Comparison of ENCODE assay signal across 17 cellular contexts in genomic region chr9:95250462-95251058, GRCh38.
A peak's percentile ranks its signal among the peaks of the same experiment; 100 is the strongest.
DNase-seq lines count a peak whose midpoint lies in the region; ATAC-seq and TF ChIP-seq lines count a peak whose summit lies in the region.
"Had no signal": no experiment of that assay in that cellular context is flagged by ENCODE, and none has a peak within 500 bp of the region (broad histone marks: within the 10 kb centered on the region; RNA-seq: fewer than 3 reads in every experiment).

No MANE protein-coding gene starts in this region.

- H2AFZ ChIP-seq in GM23338, result no peak overlapping the region

- H3K9me3 Mint-ChIP-seq in GM23338 (peaks cover 6% of the 10 kb centered on the region; the same call in 2 of the 3 replicates), glutamatergic neuron (ENCODE audit: unreplicated experiment) (no peaks in the 10 kb centered on the region)
- H3K9me3 Mint-ChIP-seq: CD8-positive, alpha-beta memory T cell had no signal

- H3K9me2 ChIP-seq in GM23338 (ENCODE audit: insufficient read depth), result no peaks in the 10 kb centered on the region

- no peak for TF ChIP-seq CTCF in GM23338 (conservative IDR thresholded peaks at IDR 0.05; ENCODE audit: low read depth in 2 of 2)
- TF ChIP-seq CTCF in glutamatergic neuron (IDR thresholded peaks at IDR 0.05; ENCODE audit: partially characterized antibody, unreplicated experiment), result no peak

- H3K27ac ChIP-seq in BLaER1, result no peak overlapping the region
- H3K27ac ChIP-seq in GM23338 (ENCODE audit: low read depth), result no peak overlapping the region
- H3K27ac ChIP-seq: skin epidermis had no signal

- H3K36me3 ChIP-seq in BLaER1 (peaks cover 24% of the 10 kb centered on the region), GM23338 (ENCODE audit: insufficient read depth) (no peaks in the 10 kb centered on the region)

- H3K4me1 Mint-ChIP-seq in GM23338, result peaks cover 11% of the 10 kb centered on the region
- peaks cover 11% of the 10 kb centered on the region for H3K4me1 Mint-ChIP-seq in glutamatergic neuron (ENCODE audit: low read depth, unreplicated experiment)
- H3K4me1 Mint-ChIP-seq: CD8-positive, alpha-beta memory T cell had no signal

- H3K36me3 Mint-ChIP-seq in GM23338 (ENCODE audit: low read depth) (peaks cover 13% of the 10 kb centered on the region), glutamatergic neuron (ENCODE audit: unreplicated experiment) (peaks cover under 1% of the 10 kb centered on the region)

- H3K4me3 ChIP-seq in BLaER1 (no peak overlapping the region), GM23338 (no peak overlapping the region)
- H3K4me3 ChIP-seq: skin epidermis had no signal

- peak; percentile 40; the same call in 2 of the 3 replicates for ATAC-seq in GM23338
- ATAC-seq in GM21717 (IDR thresholded peaks at IDR 0.05; ENCODE audit: unreplicated experiment), result no peak

- peaks cover 17% of the 10 kb centered on the region for H3K4me1 ChIP-seq in BLaER1
- H3K4me1 ChIP-seq in GM23338 (ENCODE audit: insufficient read depth), result 0 out of 2 replicates have a peak, but pooled peaks cover 5% of the 10 kb centered on the region

- H3K9me3 ChIP-seq in BLaER1, result peaks cover 12% of the 10 kb centered on the region

- H3K4me3 Mint-ChIP-seq in GM23338 (no peak overlapping the region; the same call in 2 of the 3 replicates), glutamatergic neuron (ENCODE audit: unreplicated experiment) (no peak overlapping the region)
- H3K4me3 Mint-ChIP-seq: CD8-positive, alpha-beta memory T cell had no signal

- H3K27me3 ChIP-seq in BLaER1 (no peaks in the 10 kb centered on the region), GM23338 (ENCODE audit: insufficient read depth) (no peaks in the 10 kb centered on the region)

- H3K4me2 ChIP-seq in BLaER1 (peak overlapping the region; percentile 57), GM23338 (no peak overlapping the region)

- H3F3A ChIP-seq in GM23338 (replicated peaks; ENCODE audit: low read depth), result no peaks in the 10 kb centered on the region

- 0 out of 2 replicates have a peak, but pooled peaks cover 2% of the 10 kb centered on the region for H3K79me2 ChIP-seq in GM23338 (replicated peaks; ENCODE audit: insufficient read depth)

- H3K9ac ChIP-seq in BLaER1, result no peak overlapping the region

- H3K27ac Mint-ChIP-seq in GM23338, result peak overlapping the region; percentile 3; the same call in 1 of the 2 replicates
- H3K27ac Mint-ChIP-seq in glutamatergic neuron (ENCODE audit: unreplicated experiment), result peak overlapping the region; percentile 29

- H4K20me1 ChIP-seq in BLaER1 (no peaks in the 10 kb centered on the region), GM23338 (replicated peaks; ENCODE audit: insufficient read depth) (no peaks in the 10 kb centered on the region)

- DNase-seq in GM23338 (ENCODE audit: low spot score), result no peak
- peak; percentile 86 for DNase-seq in NCI-H748 (lab: John Stamatoyannopoulos, UW; ENCODE audit: unreplicated experiment)
- no peak for DNase-seq in glutamatergic neuron
- no peak for DNase-seq in NCI-H1694 (lab: John Stamatoyannopoulos, UW)
- no peak for DNase-seq in SIG-M5 (lab: John Stamatoyannopoulos, UW)
- no peak for DNase-seq in SW 1271 (lab: John Stamatoyannopoulos, UW)
- DNase-seq: activated CD4-positive, alpha-beta T cell treated with anti-CD3 and anti-CD28 coated beads, Interleukin-2, amount 50 U/mL, for 1 hour; activated gamma-delta T cell; CD8-positive, alpha-beta memory T cell; effector memory CD4-positive, alpha-beta T cell; head of caudate nucleus; naive B cell; posterior cingulate gyrus; stimulated activated CD4-positive, alpha-beta T cell treated with anti-CD3 and anti-CD28 coated beads, Interleukin-4, amount 100 ng/mL, for 24 hours had no signal

- H3K27me3 Mint-ChIP-seq in GM23338 (ENCODE audit: insufficient read depth, low read depth, poor library complexity) (peaks cover 4% of the 10 kb centered on the region), glutamatergic neuron (ENCODE audit: unreplicated experiment) (no peaks in the 10 kb centered on the region)
- H3K27me3 Mint-ChIP-seq: CD8-positive, alpha-beta memory T cell; naive B cell had no signal

TF ChIP-seq in GM23338, 12 proteins besides CTCF, POLR2A, EP300 and RAD21 (continues in another document):
- TF ChIP-seq, protein P1, sequence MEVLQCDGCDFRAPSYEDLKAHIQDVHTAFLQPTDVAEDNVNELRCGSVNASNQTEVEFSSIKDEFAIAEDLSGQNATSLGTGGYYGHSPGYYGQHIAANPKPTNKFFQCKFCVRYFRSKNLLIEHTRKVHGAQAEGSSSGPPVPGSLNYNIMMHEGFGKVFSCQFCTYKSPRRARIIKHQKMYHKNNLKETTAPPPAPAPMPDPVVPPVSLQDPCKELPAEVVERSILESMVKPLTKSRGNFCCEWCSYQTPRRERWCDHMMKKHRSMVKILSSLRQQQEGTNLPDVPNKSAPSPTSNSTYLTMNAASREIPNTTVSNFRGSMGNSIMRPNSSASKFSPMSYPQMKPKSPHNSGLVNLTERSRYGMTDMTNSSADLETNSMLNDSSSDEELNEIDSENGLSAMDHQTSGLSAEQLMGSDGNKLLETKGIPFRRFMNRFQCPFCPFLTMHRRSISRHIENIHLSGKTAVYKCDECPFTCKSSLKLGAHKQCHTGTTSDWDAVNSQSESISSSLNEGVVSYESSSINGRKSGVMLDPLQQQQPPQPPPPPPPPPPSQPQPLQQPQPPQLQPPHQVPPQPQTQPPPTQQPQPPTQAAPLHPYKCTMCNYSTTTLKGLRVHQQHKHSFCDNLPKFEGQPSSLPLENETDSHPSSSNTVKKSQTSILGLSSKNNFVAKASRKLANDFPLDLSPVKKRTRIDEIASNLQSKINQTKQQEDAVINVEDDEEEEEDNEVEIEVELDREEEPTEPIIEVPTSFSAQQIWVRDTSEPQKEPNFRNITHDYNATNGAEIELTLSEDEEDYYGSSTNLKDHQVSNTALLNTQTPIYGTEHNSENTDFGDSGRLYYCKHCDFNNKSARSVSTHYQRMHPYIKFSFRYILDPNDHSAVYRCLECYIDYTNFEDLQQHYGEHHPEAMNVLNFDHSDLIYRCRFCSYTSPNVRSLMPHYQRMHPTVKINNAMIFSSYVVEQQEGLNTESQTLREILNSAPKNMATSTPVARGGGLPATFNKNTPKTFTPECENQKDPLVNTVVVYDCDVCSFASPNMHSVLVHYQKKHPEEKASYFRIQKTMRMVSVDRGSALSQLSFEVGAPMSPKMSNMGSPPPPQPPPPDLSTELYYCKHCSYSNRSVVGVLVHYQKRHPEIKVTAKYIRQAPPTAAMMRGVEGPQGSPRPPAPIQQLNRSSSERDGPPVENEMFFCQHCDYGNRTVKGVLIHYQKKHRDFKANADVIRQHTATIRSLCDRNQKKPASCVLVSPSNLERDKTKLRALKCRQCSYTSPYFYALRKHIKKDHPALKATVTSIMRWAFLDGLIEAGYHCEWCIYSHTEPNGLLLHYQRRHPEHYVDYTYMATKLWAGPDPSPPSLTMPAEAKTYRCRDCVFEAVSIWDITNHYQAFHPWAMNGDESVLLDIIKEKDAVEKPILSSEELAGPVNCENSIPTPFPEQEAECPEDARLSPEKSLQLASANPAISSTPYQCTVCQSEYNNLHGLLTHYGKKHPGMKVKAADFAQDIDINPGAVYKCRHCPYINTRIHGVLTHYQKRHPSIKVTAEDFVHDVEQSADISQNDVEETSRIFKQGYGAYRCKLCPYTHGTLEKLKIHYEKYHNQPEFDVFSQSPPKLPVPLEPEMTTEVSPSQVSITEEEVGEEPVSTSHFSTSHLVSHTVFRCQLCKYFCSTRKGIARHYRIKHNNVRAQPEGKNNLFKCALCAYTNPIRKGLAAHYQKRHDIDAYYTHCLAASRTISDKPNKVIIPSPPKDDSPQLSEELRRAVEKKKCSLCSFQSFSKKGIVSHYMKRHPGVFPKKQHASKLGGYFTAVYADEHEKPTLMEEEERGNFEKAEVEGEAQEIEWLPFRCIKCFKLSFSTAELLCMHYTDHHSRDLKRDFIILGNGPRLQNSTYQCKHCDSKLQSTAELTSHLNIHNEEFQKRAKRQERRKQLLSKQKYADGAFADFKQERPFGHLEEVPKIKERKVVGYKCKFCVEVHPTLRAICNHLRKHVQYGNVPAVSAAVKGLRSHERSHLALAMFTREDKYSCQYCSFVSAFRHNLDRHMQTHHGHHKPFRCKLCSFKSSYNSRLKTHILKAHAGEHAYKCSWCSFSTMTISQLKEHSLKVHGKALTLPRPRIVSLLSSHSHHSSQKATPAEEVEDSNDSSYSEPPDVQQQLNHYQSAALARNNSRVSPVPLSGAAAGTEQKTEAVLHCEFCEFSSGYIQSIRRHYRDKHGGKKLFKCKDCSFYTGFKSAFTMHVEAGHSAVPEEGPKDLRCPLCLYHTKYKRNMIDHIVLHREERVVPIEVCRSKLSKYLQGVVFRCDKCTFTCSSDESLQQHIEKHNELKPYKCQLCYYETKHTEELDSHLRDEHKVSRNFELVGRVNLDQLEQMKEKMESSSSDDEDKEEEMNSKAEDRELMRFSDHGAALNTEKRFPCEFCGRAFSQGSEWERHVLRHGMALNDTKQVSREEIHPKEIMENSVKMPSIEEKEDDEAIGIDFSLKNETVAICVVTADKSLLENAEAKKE (CRISPR knock-in tag; IDR thresholded peaks at IDR 0.05), result no peak
- no peak for TF ChIP-seq ZNF331 (CRISPR knock-in tag; IDR thresholded peaks at IDR 0.05; ENCODE audit: low read depth)
- no peak for TF ChIP-seq JUNB (IDR thresholded peaks at IDR 0.05; ENCODE audit: unreplicated experiment)
- TF ChIP-seq EZH2 (IDR thresholded peaks at IDR 0.05; ENCODE audit: low read depth, unreplicated experiment), result no peak
- no peak for TF ChIP-seq STAT1 (IDR thresholded peaks at IDR 0.05; ENCODE audit: unreplicated experiment)
- TF ChIP-seq ZNF114 (CRISPR knock-in tag; IDR thresholded peaks at IDR 0.05), result no peak
- no peak for TF ChIP-seq CREB1 (CRISPR knock-in tag; IDR thresholded peaks at IDR 0.05; ENCODE audit: low read depth)
- no peak for TF ChIP-seq NANOG (IDR thresholded peaks at IDR 0.05; ENCODE audit: borderline replicate concordance)
- TF ChIP-seq EZH2phosphoT487 (IDR thresholded peaks at IDR 0.05; ENCODE audit: unreplicated experiment), result no peak
